15 cellular contexts compared by ENCODE assay signal in the genomic region with DNA sequence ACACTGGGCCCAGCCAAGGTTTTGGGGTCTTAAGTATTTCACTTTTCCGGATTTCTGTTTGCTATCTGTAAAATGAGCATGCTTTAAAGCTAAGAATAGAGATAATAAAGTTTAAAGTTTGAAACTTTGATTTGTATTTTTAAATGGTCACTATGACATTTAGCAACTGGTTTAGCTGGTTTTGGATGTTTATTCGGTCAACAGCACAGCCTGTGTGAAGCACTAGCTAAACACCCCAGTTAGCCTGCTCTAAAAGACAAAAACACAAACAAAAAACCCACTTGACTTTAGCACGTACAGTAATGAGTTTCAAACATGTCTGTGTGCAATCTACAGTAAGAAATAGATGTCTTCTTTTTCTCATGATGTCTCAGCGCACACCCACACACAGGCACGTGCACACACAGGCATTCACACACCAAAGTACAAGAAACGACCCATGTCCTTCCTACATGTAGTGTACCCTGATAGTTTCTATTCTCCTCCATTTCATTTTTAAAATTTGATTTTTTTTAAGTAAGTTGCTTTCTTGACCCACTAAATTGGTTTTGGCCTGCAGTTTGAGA. TPM values are rescaled to one million over a fixed set of nuclear protein-coding genes. Genes with fewer than 3 reads are reported as not detected.
A peak's percentile ranks its signal among the peaks of the same experiment; 100 is the strongest.
DNase-seq lines count a peak whose midpoint lies in the region; TF ChIP-seq lines count a peak whose summit lies in the region.
"Had no signal": no experiment of that assay in that cellular context is flagged by ENCODE, and none has a peak within 500 bp of the region (broad histone marks: within the 10 kb centered on the region; RNA-seq: fewer than 3 reads in every experiment).

No MANE protein-coding gene starts in this region.

- H3K9me3 ChIP-seq in thyroid gland, result no peaks in the 10 kb centered on the region

- H3K4me3 Mint-ChIP-seq in activated T-cell treated with anti-CD3 and anti-CD28 coated beads, Interleukin-2, amount 50 U/mL, for 24 hours, result no peak overlapping the region

- TF ChIP-seq POLR2A in thyroid gland (IDR thresholded peaks at IDR 0.05) (no peak), lower leg skin (IDR thresholded peaks at IDR 0.05) (no peak)

- H3K4me3 ChIP-seq in epithelial cell of esophagus (ENCODE audit: low read length) (no peak overlapping the region), thyroid gland (replicated peaks in 1 of 3) (no peak overlapping the region), lower leg skin (ENCODE audit: low read depth, poor library complexity, severe bottlenecking) (no peak overlapping the region)
- H3K4me3 ChIP-seq: cardiac muscle cell, lung had no signal

- no peaks in the 10 kb centered on the region for H3K27me3 Mint-ChIP-seq in activated T-cell treated with anti-CD3 and anti-CD28 coated beads, Interleukin-2, amount 50 U/mL, for 24 hours

- peak overlapping the region; percentile 50 to 87 (median 67) for H3K27ac ChIP-seq in thyroid gland
- H3K27ac ChIP-seq: cardiac muscle cell had no signal

- peaks cover 36% of the 10 kb centered on the region for H3K4me1 Mint-ChIP-seq in activated T-cell treated with anti-CD3 and anti-CD28 coated beads, Interleukin-2, amount 50 U/mL, for 24 hours (ENCODE audit: low read depth)

- intact Hi-C loops in thyroid gland (cut with DNase I) (loop anchor here (10.0 kb wide), 2 partner anchors 465 to 805 kb away; no protein-coding TSS in a partner anchor), lower leg skin (cut with DNase I; ENCODE audit: low total_unique reads) (loop anchor here (5.0 to 10.0 kb wide), 2 partner anchors 393 to 455 kb away; no protein-coding TSS in a partner anchor)

- H3K36me3 ChIP-seq in thyroid gland, result no peaks in the 10 kb centered on the region
- H3K36me3 ChIP-seq: cardiac muscle cell had no signal

- H3K4me1 ChIP-seq in thyroid gland, result peaks cover 25 to 28% of the 10 kb centered on the region in 2 donors

- no peaks in the 10 kb centered on the region for H3K27me3 ChIP-seq in thyroid gland
- H3K27me3 ChIP-seq: cardiac muscle cell had no signal

- peak; percentile 39 for DNase-seq in activated T-cell treated with anti-CD3 and anti-CD28 coated beads, Interleukin-2, amount 50 U/mL, for 24 hours
- DNase-seq in activated T-cell treated with anti-CD3 and anti-CD28 coated beads, Interleukin-2, amount 50 U/mL, for 1 hour, result no peak
- DNase-seq in NCI-H510A (lab: John Stamatoyannopoulos, UW) (peak; percentile 10), epithelial cell of esophagus (ENCODE audit: low read depth) (peak; percentile 28), thyroid gland (peak; percentile 9 to 26), NCI-H524 treated with DMSO at 0.1 percent for 48 hours (lab: John Stamatoyannopoulos, UW) (no peak), lower leg skin (ENCODE audit: low spot score in 2 of 2) (no peak)
- no peak for DNase-seq in central memory CD4-positive, alpha-beta T cell
- DNase-seq: activated effector memory CD4-positive, alpha-beta T cell treated with Interleukin-2 at 50 U/mL for 16 hours; hypothalamus; NCI-H1092; NCI-H446 treated with DMSO at 0.1 percent for 48 hours; Right ventricle myocardium superior had no signal

- no peaks in the 10 kb centered on the region for H3K9me3 Mint-ChIP-seq in activated T-cell treated with anti-CD3 and anti-CD28 coated beads, Interleukin-2, amount 50 U/mL, for 24 hours

- TF ChIP-seq CTCF in epithelial cell of esophagus (IDR thresholded peaks at IDR 0.05; ENCODE audit: insufficient read depth, low read depth, low read length, missing control alignments) (no peak), thyroid gland (IDR thresholded peaks at IDR 0.05) (no peak), lower leg skin (IDR thresholded peaks at IDR 0.05) (no peak)

- H3K36me3 Mint-ChIP-seq in activated T-cell treated with anti-CD3 and anti-CD28 coated beads, Interleukin-2, amount 50 U/mL, for 24 hours (ENCODE audit: low read depth), result no peaks in the 10 kb centered on the region

- peak overlapping the region; percentile 74 for H3K27ac Mint-ChIP-seq in activated T-cell treated with anti-CD3 and anti-CD28 coated beads, Interleukin-2, amount 50 U/mL, for 24 hours

- WGBS in thyroid gland, 2 donors, result 35 to 42% methylated on average over 6 of the region's 6 CpGs
- WGBS in lower leg skin, 2 donors, result 56 to 57% methylated on average over 6 of the region's 6 CpGs

RNA-seq across cellular contexts. Expression of a gene that starts 29.4 kb away (rescaled TPM):
- 1 to 10 TPM in 1 of 4 donors, under 1 TPM in 3; 0.05 to 1.2 (median 0.54) TPM for total RNA-seq in thyroid gland
- 1 to 10 TPM in 2 of 4 donors, under 1 TPM in 2; 0.84 to 2.1 (median 1.2) TPM for total RNA-seq in lower leg skin

Comparison
In these comparisons a context has a peak if more than half of its experiments do, and no peak if none do; other contexts are left out.
1. DNase-seq: peak in activated T-cell treated with anti-CD3 and anti-CD28 coated beads, Interleukin-2, amount 50 U/mL, for 24 hours (single experiment), NCI-H510A (single experiment), epithelial cell of esophagus (single experiment) and thyroid gland (2 of 2); none in activated T-cell treated with anti-CD3 and anti-CD28 coated beads, Interleukin-2, amount 50 U/mL, for 1 hour (single experiment), NCI-H524 treated with DMSO at 0.1 percent for 48 hours (single experiment), central memory CD4-positive, alpha-beta T cell (single experiment) and lower leg skin (0 of 2).